ENCODE assay signal across 8 cellular contexts in genomic region chr5:98773214-98773463, GRCh38. TPM values are rescaled to one million over a fixed set of nuclear protein-coding genes. Genes with fewer than 3 reads are reported as not detected.
DNase-seq lines count a peak whose midpoint lies in the region; ATAC-seq and TF ChIP-seq lines count a peak whose summit lies in the region.

No MANE protein-coding gene starts in this region.

- H2AK5ac ChIP-seq in trophoblast cell (ENCODE audit: low read length), result no peak overlapping the region

- H4K12ac ChIP-seq in trophoblast cell (ENCODE audit: low read depth, low read length), result no peak overlapping the region

- H3K79me1 ChIP-seq in trophoblast cell (ENCODE audit: low read length), result peaks cover 13% of the 10 kb centered on the region

- peaks cover 38% of the 10 kb centered on the region for H3K79me2 ChIP-seq in DOHH2 (ENCODE audit: control insufficient read depth, low read length)
- peaks cover 8% of the 10 kb centered on the region for H3K79me2 ChIP-seq in trophoblast cell (ENCODE audit: control insufficient read depth, insufficient read depth, low read length, poor library complexity)

- no peaks in the 10 kb centered on the region for H3K9me2 ChIP-seq in DOHH2 (replicated peaks; ENCODE audit: control insufficient read depth, low read length)

- no peak for TF ChIP-seq CTCF in DOHH2 (IDR thresholded peaks at IDR 0.05; ENCODE audit: low read depth, low read length, poor library complexity, severe bottlenecking)
- TF ChIP-seq CTCF in RWPE2 (IDR thresholded peaks at IDR 0.05; ENCODE audit: poor library complexity, severe bottlenecking), result no peak

- H2BK5ac ChIP-seq in trophoblast cell (ENCODE audit: low read depth, low read length, poor library complexity), result no peak overlapping the region

- no peak overlapping the region for H2BK120ac ChIP-seq in trophoblast cell (ENCODE audit: insufficient read depth, low read length, poor library complexity)

- WGBS in esophagus, 2 donors, result 0% methylated on average over 16 of the region's 16 CpGs
- WGBS in trophoblast cell (ENCODE audit: extremely low coverage, insufficient coverage, insufficient read length), result no CpG with 5 or more reads among the region's 16 CpGs

- H3K4ac ChIP-seq in trophoblast cell (ENCODE audit: low read depth, low read length), result no peak overlapping the region

- peaks cover 64% of the 10 kb centered on the region for H3K4me1 ChIP-seq in DOHH2 (ENCODE audit: control insufficient read depth, low read length)
- H3K4me1 ChIP-seq in RWPE2 (ENCODE audit: insufficient read depth, poor library complexity, severe bottlenecking), result peaks cover 37% of the 10 kb centered on the region
- peaks cover 0 to 5% of the 10 kb centered on the region in 2 donors for H3K4me1 ChIP-seq in esophagus (ENCODE audit: control insufficient read depth in 2 of 2, insufficient read depth in 2 of 2, low read length in 1 of 2)
- H3K4me1 ChIP-seq in trophoblast cell (ENCODE audit: control insufficient read depth in 1 of 2, insufficient read depth in 2 of 2, low read length in 2 of 2), result peaks cover 3 to 8% of the 10 kb centered on the region in 2 experiments

- in situ Hi-C loops in ACHN (cut with HindIII; ENCODE audit: low pct_ligation_motif_present, low pct_unique_long_range_greater_than_20kb, low sequenced_read_pairs), result no loop called here

- peaks cover 24% of the 10 kb centered on the region for H4K20me1 ChIP-seq in DOHH2 (ENCODE audit: control insufficient read depth, insufficient read depth, low read depth, low read length)

- peak overlapping the region; percentile 45 for H3K27ac ChIP-seq in DOHH2 (ENCODE audit: low read depth, low read length)
- peak overlapping the region; percentile 73 for H3K27ac ChIP-seq in RWPE2 (ENCODE audit: poor library complexity, severe bottlenecking)
- H3K27ac ChIP-seq in esophagus (ENCODE audit: low read depth in 2 of 2, low read length in 1 of 2), result peak overlapping the region; percentile 93 to 98
- H3K27ac ChIP-seq in trophoblast cell (ENCODE audit: low read depth, low read length), result peak overlapping the region; percentile 59

- no peaks in the 10 kb centered on the region for H3K9me3 ChIP-seq in DOHH2 (ENCODE audit: control insufficient read depth, insufficient read depth, low read length)
- H3K9me3 ChIP-seq in RWPE2 (ENCODE audit: severe bottlenecking), result no peaks in the 10 kb centered on the region
- peaks cover 0 to 3% of the 10 kb centered on the region in 2 donors for H3K9me3 ChIP-seq in esophagus (ENCODE audit: control insufficient read depth in 2 of 2, insufficient read depth in 1 of 2, low read depth in 1 of 2, low read length in 1 of 2)
- no peaks in the 10 kb centered on the region for H3K9me3 ChIP-seq in trophoblast cell (ENCODE audit: insufficient read depth, low read depth, low read length)

- H4K91ac ChIP-seq in trophoblast cell (ENCODE audit: low read depth, low read length), result no peak overlapping the region

- no peak overlapping the region for H2BK12ac ChIP-seq in trophoblast cell (ENCODE audit: low read length)

- H3K4me3 ChIP-seq in DOHH2 (ENCODE audit: low read length) (peak overlapping the region; percentile 79), RWPE2 (ENCODE audit: severe bottlenecking) (peak overlapping the region; percentile 81), esophagus (ENCODE audit: low read depth in 1 of 2, low read length in 2 of 2) (peak overlapping the region; percentile 62 to 95), trophoblast cell (ENCODE audit: low read depth, low read length) (peak overlapping the region; percentile 53)

- H2AFZ ChIP-seq in trophoblast cell (ENCODE audit: insufficient read depth, low read length, poor library complexity), result peak overlapping the region; percentile 85

- H3K18ac ChIP-seq in trophoblast cell (ENCODE audit: low read length), result no peak overlapping the region

- H3K9ac ChIP-seq in trophoblast cell (ENCODE audit: low read length), result no peak overlapping the region

- DNase-seq in RWPE2 (ENCODE audit: low spot score), result no peak
- DNase-seq in trophoblast cell, result no peak
- no peak for DNase-seq in NCI-H524 treated with DMSO at 0.1 percent for 48 hours (lab: John Stamatoyannopoulos, UW)
- no peak for DNase-seq in ACHN

- peak overlapping the region; percentile 47 for H4K8ac ChIP-seq in trophoblast cell (ENCODE audit: low read depth, low read length)

- 0 out of 2 replicates have a peak, but pooled peaks cover 3% of the 10 kb centered on the region for H3K36me3 ChIP-seq in DOHH2 (ENCODE audit: control insufficient read depth, low read length)
- peaks cover 36% of the 10 kb centered on the region for H3K36me3 ChIP-seq in RWPE2 (ENCODE audit: low read depth)
- no peaks in the 10 kb centered on the region for H3K36me3 ChIP-seq in esophagus (ENCODE audit: control insufficient read depth in 2 of 2, insufficient read depth in 2 of 2, low read length in 1 of 2)
- H3K36me3 ChIP-seq in trophoblast cell (ENCODE audit: control insufficient read depth in 1 of 2, insufficient read depth in 2 of 2, low read length in 2 of 2), result no peaks in the 10 kb centered on the region

- no peak overlapping the region for H3K23ac ChIP-seq in trophoblast cell (ENCODE audit: low read length)

- peaks cover 45% of the 10 kb centered on the region for H3K27me3 ChIP-seq in DOHH2 (ENCODE audit: control insufficient read depth, low read length)
- no peaks in the 10 kb centered on the region for H3K27me3 ChIP-seq in RWPE2 (ENCODE audit: insufficient read depth, poor library complexity, severe bottlenecking)
- no peaks in the 10 kb centered on the region for H3K27me3 ChIP-seq in esophagus (ENCODE audit: control insufficient read depth in 1 of 2, insufficient read depth in 2 of 2, low read length in 2 of 2)
- H3K27me3 ChIP-seq in trophoblast cell (ENCODE audit: insufficient read depth, low read length), result peaks cover 14% of the 10 kb centered on the region

- peak overlapping the region; percentile 82 for H3K4me2 ChIP-seq in DOHH2 (ENCODE audit: low read length)
- H3K4me2 ChIP-seq in trophoblast cell (ENCODE audit: low read length), result peak overlapping the region; percentile 95

- peaks cover 9% of the 10 kb centered on the region; the same call in 1 of the 2 replicates for H3F3A ChIP-seq in DOHH2 (ENCODE audit: control insufficient read depth, insufficient read depth)

- ATAC-seq in RWPE2 (ENCODE audit: low read depth) (no peak), HG02610 (IDR thresholded peaks at IDR 0.05; ENCODE audit: unreplicated experiment) (no peak), HG02970 (IDR thresholded peaks at IDR 0.05; ENCODE audit: low FRiP score, unreplicated experiment) (no peak)

- H3K14ac ChIP-seq in trophoblast cell (ENCODE audit: low read length), result no peak overlapping the region

RNA-seq across cellular contexts. Expression of gene RGMB, which starts 0.3 kb away (rescaled TPM):
- polyA plus RNA-seq in esophagus, result 1 to 10 TPM; 2.6 to 7.9 TPM
- polyA plus RNA-seq in trophoblast cell (2013), result 4.3 and 4.7 TPM in 2 replicates

Comparison
In these comparisons a context has a peak if more than half of its experiments do, and no peak if none do; other contexts are left out.
1. H3K27ac ChIP-seq: peak in every context shown above with its lines; median percentile 96 in esophagus; 73 in RWPE2; 59 in trophoblast cell; 45 in DOHH2.